9 cellular contexts compared by ENCODE assay signal in the genomic region with DNA sequence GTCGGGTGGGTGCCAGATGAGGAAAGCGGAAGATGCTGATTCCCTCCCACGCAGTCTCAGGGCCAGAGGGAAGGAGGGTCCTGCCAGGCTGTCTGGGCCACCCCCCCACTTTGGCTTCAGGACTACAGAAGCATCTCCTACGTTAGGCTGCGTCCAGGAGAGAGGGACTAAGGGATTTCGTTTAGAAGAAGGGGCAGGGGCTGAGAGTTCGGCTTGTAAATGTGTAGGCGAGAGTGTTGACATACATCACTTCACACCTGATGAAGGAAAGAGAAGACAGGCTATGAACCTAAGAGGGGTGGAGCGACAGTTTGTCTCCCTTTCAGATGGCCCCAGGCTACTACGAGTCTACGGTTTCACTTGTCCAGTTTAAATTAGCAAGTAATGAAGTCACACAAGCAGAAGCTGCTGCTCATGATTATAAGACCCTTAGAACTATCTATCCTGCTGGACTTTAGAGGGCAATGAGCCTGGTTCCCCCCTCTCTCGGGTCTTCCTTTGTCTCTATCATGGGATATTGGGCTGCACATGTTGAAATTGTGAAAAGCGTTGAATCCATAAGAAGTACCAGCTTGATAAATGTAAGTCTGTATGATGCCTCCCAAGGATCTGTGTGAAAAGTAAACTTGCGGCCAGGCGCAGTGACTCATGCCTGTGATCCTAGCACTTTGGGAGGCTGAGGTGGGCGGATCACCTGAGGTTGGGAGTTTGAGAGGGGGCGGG.
DNase-seq lines count a peak whose midpoint lies in the region; ATAC-seq and TF ChIP-seq lines count a peak whose summit lies in the region.
"Had no signal": no experiment of that assay in that cellular context is flagged by ENCODE, and none has a peak within 500 bp of the region (broad histone marks: within the 10 kb centered on the region; RNA-seq: fewer than 3 reads in every experiment).

No MANE protein-coding gene starts in this region.

- H2BK5ac ChIP-seq in IMR-90 (ENCODE audit: low read depth, low read length, poor library complexity, severe bottlenecking), result peak overlapping the region; percentile 69

- H2BK20ac ChIP-seq in IMR-90 (ENCODE audit: low read depth, low read length), result peak overlapping the region; percentile 96

- no TSS peak for BruUV-seq in IMR-90 (replicated peaks; lab: Mats Ljungman, UMichigan)

- H3K36me3 ChIP-seq in IMR-90 (ENCODE audit: control insufficient read depth, insufficient read depth, low read length) (no peaks in the 10 kb centered on the region), left lung (no peaks in the 10 kb centered on the region), transverse colon (no peaks in the 10 kb centered on the region)

- TF ChIP-seq POLR2A in IMR-90 (IDR thresholded peaks at IDR 0.05; ENCODE audit: low read depth, low read length) (no peak), transverse colon (IDR thresholded peaks at IDR 0.05) (no peak)

- TF ChIP-seq CTCF in IMR-90 (conservative IDR thresholded peaks at IDR 0.05; ENCODE audit: low read depth, low read length), result no peak
- no peak for TF ChIP-seq CTCF in cardiac fibroblast (IDR thresholded peaks at IDR 0.05; ENCODE audit: low read depth, low read length)
- no peak for TF ChIP-seq CTCF in left lung (IDR thresholded peaks at IDR 0.05)
- TF ChIP-seq CTCF in transverse colon (IDR thresholded peaks at IDR 0.05), result no peak

- H2AK5ac ChIP-seq in IMR-90 (ENCODE audit: low read depth, low read length), result peak overlapping the region; percentile 95

- H2AK9ac ChIP-seq in IMR-90 (replicated peaks; ENCODE audit: low read depth, low read length, poor library complexity), result peak overlapping the region; percentile 38

- H3K27ac ChIP-seq in IMR-90 (ENCODE audit: insufficient read depth, low read length), result peak overlapping the region; percentile 71
- H3K27ac ChIP-seq in left lung, result peak overlapping the region; percentile 75 to 92
- peak overlapping the region; percentile 75 to 84 (median 80) for H3K27ac ChIP-seq in transverse colon

- POLR2A ChIA-PET in IMR-90 (lab: Charles Lee; ENCODE audit: unreplicated experiment), result interaction anchor here (0.6 to 1.4 kb wide), 2 partner anchors 16 to 88 kb away, joined by 5 to 7 read pairs; no protein-coding TSS in a partner anchor

- H4K5ac ChIP-seq in IMR-90 (ENCODE audit: low read depth, low read length), result peak overlapping the region; percentile 82

- dilution Hi-C loops in IMR-90 (cut with HindIII; ENCODE audit: low sequenced_read_pairs, unreplicated experiment), result no loop called here

- H3K79me1 ChIP-seq in IMR-90 (ENCODE audit: low read depth in 1 of 2, low read length in 2 of 2), result peaks cover 27 to 47% of the 10 kb centered on the region in 2 experiments

- ATAC-seq in IMR-90 (ENCODE audit: low read depth) (no peak), left lung (peak; percentile 48), GM18907 (IDR thresholded peaks at IDR 0.05; ENCODE audit: unreplicated experiment) (no peak), GM19452 (IDR thresholded peaks at IDR 0.05; ENCODE audit: unreplicated experiment) (no peak)

- peak; percentile 69 for DNase-seq in IMR-90
- DNase-seq in cardiac fibroblast (ENCODE audit: low read depth in 2 of 2), result peak; percentile 40 to 67
- peak in 1 of 2 donors; percentile 49 for DNase-seq in left lung
- no peak for DNase-seq in transverse colon
- no peak for DNase-seq in activated CD8-positive, alpha-beta memory T cell treated with anti-CD3 and anti-CD28 coated beads for 24 hours
- no peak for DNase-seq in DMS 273 (lab: John Stamatoyannopoulos, UW; ENCODE audit: unreplicated experiment)
- DNase-seq: NCI-H1092 had no signal

- H3K27me3 ChIP-seq in IMR-90 (ENCODE audit: control insufficient read depth, insufficient read depth, low read length) (no peaks in the 10 kb centered on the region), left lung (no peaks in the 10 kb centered on the region), transverse colon (no peaks in the 10 kb centered on the region)

- H3K56ac ChIP-seq in IMR-90 (ENCODE audit: extremely low read depth, insufficient read depth, low read length), result peak overlapping the region; percentile 75

- peak overlapping the region; percentile 55; the same call in 1 of the 2 replicates for H3K4me2 ChIP-seq in IMR-90 (ENCODE audit: low read depth, low read length)

- CTCF ChIA-PET in IMR-90 (lab: Yijun Ruan, JAX), result interaction anchor here (1.1 kb wide), 1 partner anchor 136 kb away, joined by 3 read pairs; no protein-coding TSS in a partner anchor

- H4K20me1 ChIP-seq in IMR-90 (ENCODE audit: insufficient read depth, low read length), result no peaks in the 10 kb centered on the region

- H3K9ac ChIP-seq in IMR-90 (ENCODE audit: low read depth, low read length), result peak overlapping the region; percentile 41

- peak overlapping the region; percentile 94 for H3K4ac ChIP-seq in IMR-90 (ENCODE audit: low read depth, low read length)

- H2BK120ac ChIP-seq in IMR-90 (ENCODE audit: low read depth, low read length), result peak overlapping the region; percentile 94

- intact Hi-C loops in IMR-90 (cut with micrococcal nuclease) (loop anchor here (2.0 to 10.0 kb wide), 4 partner anchors 53 to 237 kb away; no protein-coding TSS in a partner anchor), left lung (cut with DNase I) (no loop called here), transverse colon (cut with DNase I; ENCODE audit: low total_unique reads) (loop anchor here (10.0 kb wide), 1 partner anchor 55 kb away; no protein-coding TSS in a partner anchor)

- H4K8ac ChIP-seq in IMR-90 (ENCODE audit: low read depth in 2 of 2, low read length in 2 of 2), result peak overlapping the region; percentile 91 to 93; a peak in 3 of 4 replicates

- peaks cover 27% of the 10 kb centered on the region for H3K9me1 ChIP-seq in IMR-90 (ENCODE audit: insufficient read depth, low read length)

- TF ChIP-seq EP300 in transverse colon (IDR thresholded peaks at IDR 0.05; ENCODE audit: low read depth), result no peak

- no peak overlapping the region for H3K4me3 ChIP-seq in IMR-90 (ENCODE audit: insufficient read depth, low read depth, low read length)
- H3K4me3 ChIP-seq in cardiac fibroblast (replicated peaks in 1 of 2; ENCODE audit: low read depth in 2 of 2, low read length in 2 of 2), result no peak overlapping the region
- H3K4me3 ChIP-seq in left lung, result no peak overlapping the region
- H3K4me3 ChIP-seq in transverse colon, result no peak overlapping the region

- peak overlapping the region; percentile 83 for H3K18ac ChIP-seq in IMR-90 (ENCODE audit: low read depth, low read length)

- WGBS in IMR-90 (ENCODE audit: extremely low coverage in 2 of 2, insufficient read length in 1 of 2), 2 experiments, result 40% methylated on average over 1 of the region's 17 CpGs; no CpG with 5 or more reads in 1 of the 2 experiments
- WGBS in transverse colon (ENCODE audit: low coverage in 1 of 2), 2 donors, result 92% methylated on average over 17 of the region's 17 CpGs; no CpG with 5 or more reads in 1 of the 2 donors

- H3K9me3 ChIP-seq in IMR-90 (ENCODE audit: control insufficient read depth, insufficient read depth, low read length) (no peaks in the 10 kb centered on the region), left lung (no peaks in the 10 kb centered on the region), transverse colon (no peaks in the 10 kb centered on the region)

- no peak for TF ChIP-seq RAD21 in IMR-90 (IDR thresholded peaks at IDR 0.05; ENCODE audit: low read length)

- H3K14ac ChIP-seq in IMR-90 (replicated peaks; ENCODE audit: low read depth, low read length), result peak overlapping the region; percentile 88

- H2AFZ ChIP-seq in IMR-90 (replicated peaks; ENCODE audit: low read length, poor library complexity), result peak overlapping the region; percentile 73

- in situ Hi-C loops in IMR-90 (cut with MboI; ENCODE audit: low sequenced_read_pairs) (no loop called here), transverse colon (cut with MboI; ENCODE audit: low pct_ligation_motif_present in 1 of 4, low pct_unique_long_range_greater_than_20kb in 1 of 4, low sequenced_read_pairs in 3 of 4) (no loop called here)

- H3K4me1 ChIP-seq in IMR-90 (ENCODE audit: control insufficient read depth, insufficient read depth, low read length), result peaks cover 40% of the 10 kb centered on the region
- peaks cover 20 to 33% of the 10 kb centered on the region in 2 donors for H3K4me1 ChIP-seq in left lung
- H3K4me1 ChIP-seq in transverse colon, result peaks cover 15 to 39% (median 24%) of the 10 kb centered on the region in 4 donors

- H2BK15ac ChIP-seq in IMR-90 (ENCODE audit: low read depth, low read length), result peak overlapping the region; percentile 99

- peak overlapping the region; percentile 80 for H3K23ac ChIP-seq in IMR-90 (ENCODE audit: low read depth, low read length)

- H4K91ac ChIP-seq in IMR-90 (ENCODE audit: insufficient read depth, low read depth, low read length), result peak overlapping the region; percentile 93

TF ChIP-seq in IMR-90, 13 proteins besides CTCF, POLR2A, EP300 and RAD21:
- TF ChIP-seq CEBPB (IDR thresholded peaks at IDR 0.05; ENCODE audit: low read depth, low read length) (no peak), BHLHE40 (IDR thresholded peaks at IDR 0.05; ENCODE audit: low read depth, low read length) (peak; percentile 58), CHD1 (IDR thresholded peaks at IDR 0.05; ENCODE audit: low read depth, low read length) (no peak), USF2 (IDR thresholded peaks at IDR 0.05; ENCODE audit: low read depth, low read length) (no peak), FOS (IDR thresholded peaks at IDR 0.05; ENCODE audit: low read depth, low read length) (peak; percentile 53; the same call in 1 of the 2 replicates), NFE2L2 (IDR thresholded peaks at IDR 0.05; ENCODE audit: low read depth, low read length) (no peak), MAFK (IDR thresholded peaks at IDR 0.05; ENCODE audit: low read depth, low read length) (no peak)

Comparison
In these comparisons a context has a peak if more than half of its experiments do, and no peak if none do; other contexts are left out.
1. DNase-seq: peak in IMR-90 (single experiment) and cardiac fibroblast (2 of 2); none in transverse colon (single experiment), activated CD8-positive, alpha-beta memory T cell treated with anti-CD3 and anti-CD28 coated beads for 24 hours (single experiment) and DMS 273 (single experiment).
2. intact Hi-C loops: an anchor here in IMR-90 (2.0 to 10.0 kb wide) and transverse colon (10.0 kb wide); none called in left lung.
3. Peak in every context shown above with its lines, with median percentiles within 50 percentile points of each other: H3K27ac ChIP-seq.